ENCODE assay signal across 8 cellular contexts in the genomic region with DNA sequence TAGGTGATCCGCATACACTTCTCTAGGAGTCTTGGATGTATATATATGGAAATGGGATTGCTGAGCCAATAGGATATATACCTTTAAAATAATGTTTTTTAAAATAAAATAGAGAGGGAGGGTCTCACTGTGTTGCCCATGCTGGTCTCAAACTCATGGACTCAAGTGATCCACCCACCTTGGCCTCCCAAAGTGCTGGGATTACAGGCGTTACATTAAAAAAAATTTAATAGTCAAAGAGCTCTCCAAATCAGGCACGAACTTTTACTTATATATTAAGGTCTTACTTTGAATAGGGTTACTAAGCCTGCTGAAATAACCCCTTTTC.
DNase-seq lines count a peak whose midpoint lies in the region; ATAC-seq and TF ChIP-seq lines count a peak whose summit lies in the region.

No MANE protein-coding gene starts in this region.

- no peaks in the 10 kb centered on the region for H3K79me2 ChIP-seq in OCI-LY1 (ENCODE audit: insufficient read depth, low read length)

- intact Hi-C loops in CD4-positive, alpha-beta T cell (cut with DNase I, micrococcal nuclease) = loop anchor here (1.0 to 5.0 kb wide), 7 partner anchors 107 to 594 kb away; a partner anchor contains a TSS

- TF ChIP-seq CTCF in CD4-positive, alpha-beta T cell (IDR thresholded peaks at IDR 0.05) = no peak
- no peak for TF ChIP-seq CTCF in OCI-LY1 (IDR thresholded peaks at IDR 0.05; ENCODE audit: low read length)

- H3K36me3 ChIP-seq in OCI-LY1 (ENCODE audit: insufficient read depth, low read length) (no peaks in the 10 kb centered on the region), duodenal mucosa (ENCODE audit: control insufficient read depth in 1 of 2, insufficient read depth in 2 of 2, low read length in 2 of 2) (no peaks in the 10 kb centered on the region), neuron (ENCODE audit: insufficient read depth, low read length) (no peaks in the 10 kb centered on the region)

- no peaks in the 10 kb centered on the region for H3K36me3 Mint-ChIP-seq in CD4-positive, alpha-beta T cell (ENCODE audit: low read depth)

- H4K20me1 ChIP-seq in OCI-LY1 (ENCODE audit: insufficient read depth, low read length) = no peaks in the 10 kb centered on the region

- no peak overlapping the region for H2AFZ ChIP-seq in OCI-LY1 (ENCODE audit: low read length)
- H2AFZ ChIP-seq in neuron (ENCODE audit: low read depth, low read length) = no peak overlapping the region

- H3K4me1 ChIP-seq in OCI-LY1 (ENCODE audit: insufficient read depth, low read length, severe bottlenecking) = peaks cover 17% of the 10 kb centered on the region
- peaks cover 0 to 6% of the 10 kb centered on the region in 2 donors for H3K4me1 ChIP-seq in duodenal mucosa (ENCODE audit: control insufficient read depth in 1 of 2, insufficient read depth in 2 of 2, low read length in 2 of 2)
- H3K4me1 ChIP-seq in neuron (ENCODE audit: insufficient read depth, low read length) = no peaks in the 10 kb centered on the region

- H3K27ac ChIP-seq in CD4-positive, alpha-beta T cell (ENCODE audit: low read depth, low read length) = peak overlapping the region; percentile 93
- peak overlapping the region; percentile 76 for H3K27ac ChIP-seq in OCI-LY1 (ENCODE audit: low read depth, low read length, poor library complexity, severe bottlenecking)
- H3K27ac ChIP-seq in duodenal mucosa (ENCODE audit: low read depth, low read length) = peak overlapping the region; percentile 85

- H3F3A ChIP-seq in OCI-LY1 (ENCODE audit: insufficient read depth, low read length) = no peaks in the 10 kb centered on the region

- H3K9ac ChIP-seq in OCI-LY1 (ENCODE audit: low read length) = no peak overlapping the region
- peak overlapping the region in 1 of 2 donors; percentile 63 for H3K9ac ChIP-seq in duodenal mucosa (ENCODE audit: low read depth in 1 of 2, low read length in 2 of 2)

- H3K27me3 ChIP-seq in CD4-positive, alpha-beta T cell (ENCODE audit: control insufficient read depth, insufficient read depth, low read length) = no peaks in the 10 kb centered on the region
- H3K27me3 ChIP-seq in OCI-LY1 (ENCODE audit: insufficient read depth, low read length) (no peaks in the 10 kb centered on the region), duodenal mucosa (ENCODE audit: control insufficient read depth in 1 of 2, insufficient read depth in 2 of 2, low read length in 2 of 2) (no peaks in the 10 kb centered on the region), neuron (ENCODE audit: insufficient read depth, low read length) (no peaks in the 10 kb centered on the region)

- H3K4me2 ChIP-seq in OCI-LY1 (ENCODE audit: low read length) = peak overlapping the region; percentile 62

- H3K9me2 ChIP-seq in OCI-LY1 (ENCODE audit: low read depth, low read length) = no peaks in the 10 kb centered on the region

- no peak for DNase-seq in CD4-positive, alpha-beta T cell
- DNase-seq in NCI-H128 (lab: John Stamatoyannopoulos, UW; ENCODE audit: unreplicated experiment) (no peak), Kasumi-1 (lab: John Stamatoyannopoulos, UW) (no peak)
- DNase-seq in stimulated activated CD4-positive, alpha-beta T cell treated with anti-CD3 and anti-CD28 coated beads, Interleukin-1b, Interleukin-23, amount 100 ng/mL, for 48 hours = no peak

- CTCF ChIA-PET in CD4-positive, alpha-beta T cell (lab: Charles Lee) = interaction anchor here (0.8 to 1.9 kb wide), 3 partner anchors 168 to 361 kb away, joined by 3 to 6 read pairs (median 3); a partner anchor contains a TSS

- peak overlapping the region; percentile 65 for H3K4me3 ChIP-seq in OCI-LY1 (ENCODE audit: low read depth, low read length, poor library complexity, severe bottlenecking)
- H3K4me3 ChIP-seq in duodenal mucosa (ENCODE audit: low read depth in 1 of 2, low read length in 2 of 2) = peak overlapping the region; percentile 71 to 81
- peak overlapping the region; percentile 47 for H3K4me3 ChIP-seq in neuron (ENCODE audit: low read length)

- H3K4me1 Mint-ChIP-seq in CD4-positive, alpha-beta T cell (ENCODE audit: low read depth) = peaks cover 14% of the 10 kb centered on the region

- H3K4me3 Mint-ChIP-seq in CD4-positive, alpha-beta T cell = peak overlapping the region; percentile 94

- POLR2A ChIA-PET in CD4-positive, alpha-beta T cell (lab: Charles Lee) = interaction anchor here (0.7 to 2.3 kb wide), 19 partner anchors 12 to 1704 kb away, joined by 3 to 47 read pairs (median 7); a partner anchor contains a TSS

- peak overlapping the region; percentile 98 for H3K27ac Mint-ChIP-seq in CD4-positive, alpha-beta T cell

- H3K9me3 Mint-ChIP-seq in CD4-positive, alpha-beta T cell = peaks cover 5% of the 10 kb centered on the region

- no peak for ATAC-seq in CD4-positive, alpha-beta T cell (ENCODE audit: poor library complexity)
- ATAC-seq in GM18498 (IDR thresholded peaks at IDR 0.05; ENCODE audit: unreplicated experiment) = no peak

- no peaks in the 10 kb centered on the region for H3K9me3 ChIP-seq in CD4-positive, alpha-beta T cell (ENCODE audit: control insufficient read depth, low read length)
- H3K9me3 ChIP-seq in OCI-LY1 (ENCODE audit: low read length) (no peaks in the 10 kb centered on the region), duodenal mucosa (ENCODE audit: control insufficient read depth in 1 of 2, low read length in 2 of 2) (no peaks in the 10 kb centered on the region), neuron (ENCODE audit: low read length) (peaks cover 1% of the 10 kb centered on the region)

- no peaks in the 10 kb centered on the region for H3K27me3 Mint-ChIP-seq in CD4-positive, alpha-beta T cell
